ENCODE assay signal across 21 cellular contexts in genomic region chr12:124018526-124018925, GRCh38.
"Had no signal": no experiment of that assay in that cellular context is flagged by ENCODE, and none has a peak within 500 bp of the region (broad histone marks: within the 10 kb centered on the region; RNA-seq: fewer than 3 reads in every experiment).

No MANE protein-coding gene starts in this region.

- H3K27me3 ChIP-seq: body of pancreas, pancreas, transverse colon had no signal

- ATAC-seq: activated CD8-positive, alpha-beta T cell treated with anti-CD3 and anti-CD28 coated beads, Interleukin-2, amount 10 ng/mL, durations not matched to agents 7 days and 5 days; left ventricle myocardium superior; stimulated activated naive B cell treated with anti-CD40 and anti-IgM and Interleukin-4, amounts not matched to agents 10 μg/mL and 1 μg/mL and 100 μg/mL, for 72 hours had no signal

- H3K27ac Mint-ChIP-seq: activated B cell treated with CpG ODN at 0.5 μM for 24 hours; activated CD8-positive, alpha-beta T cell treated with anti-CD3 and anti-CD28 coated beads, Interleukin-2, amount 10 ng/mL, durations not matched to agents 7 days and 5 days; dendritic cell treated with granulocyte-macrophage colony-stimulating factor and Interleukin-4, amounts not matched to agents 40 ng/mL and 50 ng/mL, for 4 days; stimulated activated naive B cell treated with anti-CD40 and anti-IgM and Interleukin-4, amounts not matched to agents 10 μg/mL and 1 μg/mL and 100 μg/mL, for 72 hours had no signal

- H3K4me3 ChIP-seq: body of pancreas, pancreas, transverse colon had no signal

- DNase-seq: activated B cell treated with CpG ODN at 0.5 μM for 24 hours; activated CD4-positive, alpha-beta T cell treated with anti-CD3 and anti-CD28 coated beads for 48 hours; activated CD8-positive, alpha-beta memory T cell treated with anti-CD3 and anti-CD28 coated beads, Interleukin-2, amount 50 U/mL, for 4 hours; activated CD8-positive, alpha-beta T cell treated with anti-CD3 and anti-CD28 coated beads, Interleukin-2, amount 10 ng/mL, durations not matched to agents 7 days and 5 days; activated gamma-delta T cell; activated T-cell treated with anti-CD3 and anti-CD28 coated beads, Interleukin-2, amount 50 U/mL, for 48 hours; amygdala; body of pancreas; effector memory CD4-positive, alpha-beta T cell; islet precursor cell; left ventricle myocardium superior; naive B cell; pancreas; stimulated activated CD4-positive, alpha-beta T cell treated with anti-CD3 and anti-CD28 coated beads, Interleukin-4, amount 100 ng/mL, for 1 hour; stimulated activated naive B cell treated with anti-CD40 and anti-IgM and Interleukin-4, amounts not matched to agents 10 μg/mL and 1 μg/mL and 100 μg/mL, for 72 hours; SW 1271; transverse colon had no signal

- H3K9me3 Mint-ChIP-seq: activated B cell treated with CpG ODN at 0.5 μM for 24 hours; central memory CD8-positive, alpha-beta T cell; dendritic cell treated with granulocyte-macrophage colony-stimulating factor and Interleukin-4, amounts not matched to agents 40 ng/mL and 50 ng/mL, for 4 days; naive B cell; stimulated activated naive B cell treated with anti-CD40 and anti-IgM and Interleukin-4, amounts not matched to agents 10 μg/mL and 1 μg/mL and 100 μg/mL, for 72 hours had no signal

- H3K4me1 Mint-ChIP-seq: central memory CD8-positive, alpha-beta T cell had no signal

- H3K4me1 ChIP-seq: body of pancreas, pancreas had no signal

- H3K4me3 Mint-ChIP-seq: activated B cell treated with CpG ODN at 0.5 μM for 24 hours; activated CD8-positive, alpha-beta T cell treated with anti-CD3 and anti-CD28 coated beads, Interleukin-2, amount 10 ng/mL, durations not matched to agents 7 days and 5 days; activated naive CD8-positive, alpha-beta T cell; central memory CD8-positive, alpha-beta T cell; dendritic cell treated with granulocyte-macrophage colony-stimulating factor and Interleukin-4, amounts not matched to agents 40 ng/mL and 50 ng/mL, for 4 days; naive B cell; stimulated activated naive B cell treated with anti-CD40 and anti-IgM and Interleukin-4, amounts not matched to agents 10 μg/mL and 1 μg/mL and 100 μg/mL, for 72 hours had no signal

- H3K27ac ChIP-seq: body of pancreas, epithelial cell of prostate, pancreas, transverse colon had no signal

- H3K9me3 ChIP-seq: body of pancreas, pancreas, transverse colon had no signal

- H3K36me3 ChIP-seq: transverse colon had no signal

- H3K27me3 Mint-ChIP-seq: activated B cell treated with CpG ODN at 0.5 μM for 24 hours; activated naive CD8-positive, alpha-beta T cell; central memory CD8-positive, alpha-beta T cell; dendritic cell treated with granulocyte-macrophage colony-stimulating factor and Interleukin-4, amounts not matched to agents 40 ng/mL and 50 ng/mL, for 4 days; naive B cell; stimulated activated naive B cell treated with anti-CD40 and anti-IgM and Interleukin-4, amounts not matched to agents 10 μg/mL and 1 μg/mL and 100 μg/mL, for 72 hours had no signal
